Comparison of ENCODE assay signal across 24 cellular contexts in the genomic region with DNA sequence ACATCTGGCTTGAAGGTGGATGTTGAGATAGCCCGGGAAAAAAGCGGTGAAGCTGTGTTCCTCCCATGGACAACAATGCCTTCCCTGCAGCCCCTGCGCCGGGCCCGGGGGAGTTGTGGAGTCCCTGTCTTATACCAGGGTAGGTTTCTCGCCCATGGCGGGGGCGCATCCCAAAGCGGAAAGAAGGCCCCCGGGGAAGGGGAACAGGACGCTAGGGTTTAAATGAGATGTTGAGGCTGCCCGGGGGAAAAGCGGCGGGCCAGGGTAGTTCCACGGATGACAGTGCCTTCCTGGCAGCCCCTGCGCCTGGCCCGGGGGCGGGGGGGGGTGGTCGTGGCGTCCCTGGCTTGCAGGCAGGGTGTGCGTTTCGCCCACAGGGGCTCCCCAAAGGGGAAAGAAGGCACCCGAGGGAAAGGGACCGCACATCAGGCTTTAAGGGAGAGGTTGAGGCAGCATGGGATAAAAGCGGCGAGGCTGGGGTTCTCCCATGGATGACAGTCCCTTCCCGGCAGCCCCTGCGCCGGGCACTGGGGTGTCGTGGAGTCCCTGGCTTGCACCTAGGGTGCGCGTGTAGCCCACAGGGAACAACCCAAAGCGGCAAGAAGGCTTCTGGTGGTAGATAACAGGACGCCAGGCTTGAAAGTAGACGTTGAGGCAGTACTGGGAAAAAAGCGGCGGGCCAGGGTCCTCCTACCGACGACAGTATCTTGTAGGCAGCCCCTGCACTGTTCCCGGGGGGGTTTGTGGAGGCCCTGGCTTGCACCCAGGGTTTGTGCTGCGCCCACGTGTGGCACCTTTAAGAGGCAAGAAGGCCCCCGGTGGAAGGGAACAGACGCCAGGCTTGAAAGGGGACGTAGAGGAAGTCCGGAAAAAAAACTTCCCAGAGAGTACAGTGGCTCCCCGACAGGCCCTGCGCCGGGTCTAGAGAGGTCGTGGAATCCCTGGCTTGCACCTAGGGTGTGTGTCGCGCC.
DNase-seq lines count a peak whose midpoint lies in the region; ATAC-seq, FAIRE-seq and TF ChIP-seq lines count a peak whose summit lies in the region.
"Had no signal": no experiment of that assay in that cellular context is flagged by ENCODE, and none has a peak within 500 bp of the region (broad histone marks: within the 10 kb centered on the region; RNA-seq: fewer than 3 reads in every experiment).

No MANE protein-coding gene starts in this region.

- no peak overlapping the region for H3K27ac Mint-ChIP-seq in MCF 10A (ENCODE audit: low read depth, unreplicated experiment)
- H3K27ac Mint-ChIP-seq: B cell, GM23338, IgD-negative memory B cell, T-cell had no signal

- no peaks in the 10 kb centered on the region for H3K36me3 Mint-ChIP-seq in MCF 10A (ENCODE audit: insufficient read depth, unreplicated experiment)
- H3K36me3 Mint-ChIP-seq: IgD-negative memory B cell, T-cell had no signal

- intact Hi-C loops in breast epithelium (cut with DNase I; ENCODE audit: low total_unique reads): no loop called here
- intact Hi-C loops in MCF 10A (cut with micrococcal nuclease): no loop called here
- intact Hi-C loops in PC-3 (cut with micrococcal nuclease): no loop called here
- intact Hi-C loops in kidney (cut with DNase I): no loop called here

- H3K79me2 ChIP-seq in PC-3 (ENCODE audit: low read length): no peaks in the 10 kb centered on the region

- H2AFZ ChIP-seq in PC-3 (ENCODE audit: low read length): peak overlapping the region; percentile 38; the same call in 1 of the 2 replicates
- H2AFZ ChIP-seq: GM23338 had no signal

- H3K4me3 Mint-ChIP-seq in MCF 10A (ENCODE audit: unreplicated experiment): no peak overlapping the region
- H3K4me3 Mint-ChIP-seq: B cell, GM23338, IgD-negative memory B cell, T-cell had no signal

- CTCF ChIA-PET in MCF 10A (lab: Yijun Ruan, JAX) (no interaction called here), PC-3 (lab: Charles Lee) (no interaction called here)

- TF ChIP-seq POLR2A in breast epithelium (IDR thresholded peaks at IDR 0.05): no peak

- H3K27me3 Mint-ChIP-seq in MCF 10A (ENCODE audit: insufficient read depth, unreplicated experiment): no peaks in the 10 kb centered on the region
- H3K27me3 Mint-ChIP-seq: B cell, T-cell had no signal

- no peak overlapping the region for H3K4me3 ChIP-seq in breast epithelium
- H3K4me3 ChIP-seq in PC-3 (ENCODE audit: low read length): no peak overlapping the region
- no peak overlapping the region for H3K4me3 ChIP-seq in kidney (ENCODE audit: low read length in 2 of 2)
- H3K4me3 ChIP-seq: GM12878, GM23338 had no signal

- H3K36me3 ChIP-seq in breast epithelium (no peaks in the 10 kb centered on the region), PC-3 (ENCODE audit: low read depth, low read length) (no peaks in the 10 kb centered on the region), kidney (ENCODE audit: control insufficient read depth in 1 of 2, insufficient read depth in 2 of 2, low read length in 2 of 2) (no peaks in the 10 kb centered on the region)

- H3F3A ChIP-seq in PC-3 (ENCODE audit: low read length, unreplicated experiment): no peaks in the 10 kb centered on the region

- ATAC-seq in PC-3: no peak
- ATAC-seq in HG03025 (IDR thresholded peaks at IDR 0.05; ENCODE audit: low FRiP score, unreplicated experiment): no peak
- no peak for ATAC-seq in HG03432 (IDR thresholded peaks at IDR 0.05; ENCODE audit: unreplicated experiment)
- ATAC-seq: GM12878, GM23338, T-cell had no signal

- H4K20me1 ChIP-seq in PC-3 (ENCODE audit: low read length): no peaks in the 10 kb centered on the region

- no peaks in the 10 kb centered on the region for H3K9me2 ChIP-seq in PC-3 (replicated peaks; ENCODE audit: low read length)

- peaks cover 0 to 12% of the 10 kb centered on the region in 2 donors for H3K27me3 ChIP-seq in breast epithelium
- H3K27me3 ChIP-seq in PC-3 (ENCODE audit: low read length): peaks cover 18% of the 10 kb centered on the region

- H3K4me1 Mint-ChIP-seq in MCF 10A (ENCODE audit: insufficient read depth, unreplicated experiment): no peaks in the 10 kb centered on the region
- H3K4me1 Mint-ChIP-seq: B cell, GM23338, IgD-negative memory B cell, T-cell had no signal

- H3K27ac ChIP-seq in breast epithelium: no peak overlapping the region
- H3K27ac ChIP-seq in PC-3 (ENCODE audit: low read length): no peak overlapping the region
- H3K27ac ChIP-seq in kidney (ENCODE audit: low read depth in 2 of 2, low read length in 2 of 2): no peak overlapping the region

- no peaks in the 10 kb centered on the region for H3K9me3 Mint-ChIP-seq in MCF 10A (ENCODE audit: unreplicated experiment)
- H3K9me3 Mint-ChIP-seq: T-cell had no signal

- H3K9ac ChIP-seq in PC-3 (ENCODE audit: low read length): no peak overlapping the region
- H3K9ac ChIP-seq in kidney (ENCODE audit: low read length in 2 of 2): no peak overlapping the region

- H3K4me2 ChIP-seq in PC-3 (ENCODE audit: low read length): no peak overlapping the region
- H3K4me2 ChIP-seq: GM23338 had no signal

- POLR2A ChIA-PET in MCF 10A (lab: Yijun Ruan, JAX): no interaction called here
- POLR2A ChIA-PET in PC-3 (lab: Charles Lee; ENCODE audit: unreplicated experiment): no interaction called here

- DNase-seq in breast epithelium (ENCODE audit: low spot score in 2 of 2): peak; percentile 7 to 47
- DNase-seq in MCF 10A (ENCODE audit: unreplicated experiment): no peak
- DNase-seq in PC-3: no peak
- DNase-seq in kidney: peak; percentile 68
- DNase-seq in anterior cingulate cortex (lab: John Stamatoyannopoulos, UW): no peak
- DNase-seq: DND-41, HCEC 1CT, Karpas-422, NCI-H1694, NCI-H2081, NCI-H2171 treated with DMSO at 0.1 percent for 48 hours, NCI-H526, OCI-M1, RPMI8226, SIG-M5, T-cell had no signal

- no TSS peak for BruUV-seq in MCF 10A (replicated peaks; lab: Mats Ljungman, UMichigan)
- no TSS peak for BruUV-seq in PC-3 (replicated peaks; lab: Mats Ljungman, UMichigan)

- no peaks in the 10 kb centered on the region for H3K4me1 ChIP-seq in breast epithelium
- H3K4me1 ChIP-seq in PC-3 (ENCODE audit: insufficient read depth, low read length): no peaks in the 10 kb centered on the region
- no peaks in the 10 kb centered on the region for H3K4me1 ChIP-seq in kidney (ENCODE audit: control insufficient read depth in 1 of 2, insufficient read depth in 1 of 2, low read depth in 1 of 2, low read length in 2 of 2)

- FAIRE-seq in kidney (lab: Jason Lieb, UNC): no peak
- FAIRE-seq: A204.1, D721Med, GM12878 had no signal

- no peak for TF ChIP-seq CTCF in breast epithelium (IDR thresholded peaks at IDR 0.05)
- TF ChIP-seq CTCF in MCF 10A (IDR thresholded peaks at IDR 0.05; ENCODE audit: unreplicated experiment): no peak
- no peak for TF ChIP-seq CTCF in PC-3 (conservative IDR thresholded peaks at IDR 0.05; ENCODE audit: low read depth, low read length)
- no peak for TF ChIP-seq CTCF in kidney (IDR thresholded peaks at IDR 0.05; ENCODE audit: borderline replicate concordance, extremely low read depth, insufficient read depth)

- peaks cover 0 to 9% of the 10 kb centered on the region in 2 donors for H3K9me3 ChIP-seq in breast epithelium
- no peaks in the 10 kb centered on the region for H3K9me3 ChIP-seq in PC-3 (ENCODE audit: low read length)
- H3K9me3 ChIP-seq in kidney (ENCODE audit: control insufficient read depth in 1 of 2, low read length in 2 of 2): no peaks in the 10 kb centered on the region

Comparison
In these comparisons a context has a peak if more than half of its experiments do, and no peak if none do; other contexts are left out.
1. DNase-seq: peak in breast epithelium (2 of 2) and kidney (single experiment); none in MCF 10A (single experiment), PC-3 (single experiment) and anterior cingulate cortex (0 of 58).